1 cellular context compared by ENCODE assay signal in the genomic region with DNA sequence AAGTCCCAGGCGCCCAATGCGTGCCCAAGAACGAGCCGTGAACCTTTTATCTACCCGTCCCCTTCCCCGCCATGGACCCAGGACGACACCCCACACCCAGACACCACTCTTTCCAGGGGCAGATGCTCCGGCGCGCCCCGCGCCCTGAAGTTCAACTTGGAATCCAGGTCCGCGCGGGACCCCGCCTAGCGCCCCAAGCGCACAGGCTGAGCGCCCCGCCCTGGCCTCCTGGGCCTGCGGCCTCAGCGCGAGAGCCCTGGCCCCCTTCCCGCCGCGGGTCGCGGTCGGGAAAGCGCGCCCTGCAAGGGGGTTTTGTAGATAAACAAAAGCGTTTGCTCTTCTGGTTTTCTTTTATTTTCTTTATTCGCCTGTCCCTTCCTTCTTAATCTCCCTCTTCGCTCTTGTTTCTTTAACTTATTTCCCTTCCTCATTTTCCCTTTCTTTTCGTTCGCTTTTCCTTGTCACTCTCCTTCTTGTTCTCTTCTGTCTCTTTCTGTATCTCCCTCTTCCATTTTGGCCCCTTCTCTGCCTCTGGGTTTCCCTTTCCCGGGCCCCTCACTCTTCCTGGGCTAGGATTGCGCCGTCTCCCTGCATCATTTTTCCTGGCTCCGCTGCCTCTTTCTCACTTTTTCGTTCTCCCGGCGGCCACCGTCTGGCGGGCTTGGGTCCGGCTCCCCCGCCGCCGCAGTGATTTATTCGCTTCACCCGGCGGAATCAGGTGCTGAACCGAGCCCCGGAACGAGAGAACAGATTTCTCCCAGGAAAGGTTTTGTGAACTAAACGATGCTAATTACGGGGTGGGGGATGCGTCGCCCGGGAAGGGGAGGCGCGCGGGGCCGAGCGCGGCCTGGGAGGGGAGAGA.
TF ChIP-seq lines count a peak whose summit lies in the region.

No MANE protein-coding gene starts in this region.

TF ChIP-seq in H1, 55 proteins besides CTCF, POLR2A, EP300 and RAD21:
- TF ChIP-seq CBX8 (IDR thresholded peaks at IDR 0.05; ENCODE audit: borderline replicate concordance, low read depth, low read length) (peak; percentile 94), HDAC6 (IDR thresholded peaks at IDR 0.05; ENCODE audit: low read depth, low read length) (no peak), CTBP2 (IDR thresholded peaks at IDR 0.05; ENCODE audit: borderline replicate concordance, insufficient read depth, insufficient read length, low read length) (peak; percentile 22), TCF12 (IDR thresholded peaks at IDR 0.05; ENCODE audit: low read depth, low read length) (0 out of 2 replicates have a peak, but pooled peaks have one; percentile 29), RNF2 (IDR thresholded peaks at IDR 0.05; ENCODE audit: borderline replicate concordance, low read depth, low read length, missing control alignments, poor library complexity, severe bottlenecking) (peak; percentile 95)
